Comparison of ENCODE assay signal across 8 cellular contexts in the genomic region with DNA sequence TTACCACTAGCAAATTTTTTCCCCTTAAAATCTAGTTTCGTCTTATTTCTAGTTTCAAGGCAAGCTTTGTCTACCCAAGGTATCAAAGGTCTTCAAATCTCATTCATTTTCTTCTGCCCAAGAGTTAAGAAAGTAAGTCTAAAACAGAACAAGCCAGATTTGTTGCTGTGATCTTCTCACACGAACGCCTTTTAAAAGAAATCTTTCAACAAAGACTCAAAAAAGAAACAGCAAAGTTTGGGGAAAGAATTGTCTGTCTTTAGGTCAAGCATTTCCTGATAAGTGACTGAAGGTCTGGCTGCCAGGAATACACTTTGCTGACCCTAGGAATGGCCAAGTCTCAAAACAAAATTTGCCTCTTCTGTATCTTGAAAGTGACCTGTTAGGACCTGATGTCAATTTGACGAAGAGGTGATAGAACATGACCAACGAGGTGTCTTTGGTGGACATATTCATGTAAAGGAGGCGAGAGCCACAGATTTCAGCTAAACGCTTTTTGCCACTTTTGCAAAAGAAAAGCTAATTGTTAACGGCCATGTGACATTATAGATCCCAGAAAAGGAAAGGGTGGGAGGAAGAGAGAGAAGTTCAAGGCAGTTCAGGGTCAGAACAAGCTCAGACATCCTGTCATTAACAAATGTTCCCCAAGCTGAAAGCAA. TPM values are rescaled to one million over a fixed set of nuclear protein-coding genes. Genes with fewer than 3 reads are reported as not detected.
A peak's percentile ranks its signal among the peaks of the same experiment; 100 is the strongest.
DNase-seq lines count a peak whose midpoint lies in the region; ATAC-seq, FAIRE-seq and TF ChIP-seq lines count a peak whose summit lies in the region.

No MANE protein-coding gene starts in this region.

- H3K27ac Mint-ChIP-seq in memory B cell = peak overlapping the region; percentile 94

- DNase-seq in EL = peak; percentile 25
- DNase-seq in Jurkat, Clone E6-1 (ENCODE audit: low read depth, low spot score) = no peak
- peak; percentile 44 for DNase-seq in cerebellar cortex (ENCODE audit: low spot score)
- DNase-seq in memory B cell (ENCODE audit: low spot score in 2 of 2) = no peak
- no peak for DNase-seq in NCI-H1694 treated with DMSO at 0.1 percent for 48 hours (lab: John Stamatoyannopoulos, UW)
- DNase-seq in GM12891 (ENCODE audit: insufficient read length, low spot score) = no peak

- peak overlapping the region; percentile 83 for H3K4me3 ChIP-seq in Jurkat, Clone E6-1 (ENCODE audit: low read length)
- H3K4me3 ChIP-seq in urinary bladder (ENCODE audit: low read depth, low read length) = peak overlapping the region; percentile 91

- H3K36me3 Mint-ChIP-seq in memory B cell = no peaks in the 10 kb centered on the region

- peak overlapping the region; percentile 95 for H3K27ac ChIP-seq in urinary bladder (ENCODE audit: low read depth)

- H3K9me3 Mint-ChIP-seq in memory B cell = no peaks in the 10 kb centered on the region

- H3K4me1 ChIP-seq in urinary bladder (ENCODE audit: insufficient read depth) = no peaks in the 10 kb centered on the region

- FAIRE-seq in GM12891 (lab: Jason Lieb, UNC) = no peak

- peak overlapping the region; percentile 96 for H3K4me3 Mint-ChIP-seq in memory B cell

- no peaks in the 10 kb centered on the region for H3K27me3 Mint-ChIP-seq in memory B cell

- 5% methylated on average over 8 of the region's 8 CpGs for WGBS in urinary bladder

- H3K4me1 Mint-ChIP-seq in memory B cell = peaks cover 29% of the 10 kb centered on the region

- TF ChIP-seq POLR2A in GM12891 (IDR thresholded peaks at IDR 0.05; ENCODE audit: low read depth, low read length) = no peak

- ATAC-seq in memory B cell (ENCODE audit: low read depth) (no peak), HG03354 (IDR thresholded peaks at IDR 0.05; ENCODE audit: poor library complexity, severe bottlenecking, unreplicated experiment) (no peak)

- no peaks in the 10 kb centered on the region for H3K36me3 ChIP-seq in urinary bladder (ENCODE audit: insufficient read depth)

TF ChIP-seq in GM12891, 5 proteins besides CTCF, POLR2A, EP300 and RAD21:
- no peak for TF ChIP-seq POLR2AphosphoS5 (IDR thresholded peaks at IDR 0.05; ENCODE audit: low read depth, low read length)
- TF ChIP-seq SPI1 (IDR thresholded peaks at IDR 0.05; ENCODE audit: low read depth, low read length) = no peak
- no peak for TF ChIP-seq POU2F2 (IDR thresholded peaks at IDR 0.05; ENCODE audit: low read depth, low read length)
- TF ChIP-seq TAF1 (IDR thresholded peaks at IDR 0.05; ENCODE audit: low read depth, low read length) = no peak
- no peak for TF ChIP-seq PAX5 (IDR thresholded peaks at IDR 0.05; ENCODE audit: insufficient read depth, low read length, severe bottlenecking)
TF ChIP-seq in GM12891: peak in this region for 0.

RNA-seq across cellular contexts. Expression of gene CDK17, which starts 1.7 kb away (rescaled TPM):
- polyA plus RNA-seq in Jurkat, Clone E6-1 (2012; ENCODE audit: insufficient read depth, insufficient read length) = 14.6 TPM
- 127 TPM for total RNA-seq in urinary bladder
- 16.7 TPM for polyA plus RNA-seq in urinary bladder
- polyA plus RNA-seq in GM12891 (2012; ENCODE audit: low read depth, missing spikeins) = 9.3 TPM

Comparison
In these comparisons a context has a peak if more than half of its experiments do, and no peak if none do; other contexts are left out.
1. DNase-seq: peak in EL (single experiment) and cerebellar cortex (single experiment); none in Jurkat, Clone E6-1 (single experiment), memory B cell (0 of 2), NCI-H1694 treated with DMSO at 0.1 percent for 48 hours (single experiment) and GM12891 (single experiment).